Comparison of ENCODE assay signal across 1 cellular context in genomic region chr14:100740931-100741330, GRCh38.
TF ChIP-seq lines count a peak whose summit lies in the region.

No MANE protein-coding gene starts in this region.

TF ChIP-seq in HepG2, 621 proteins besides CTCF, POLR2A, EP300 and RAD21 (continued from another document):
- TF ChIP-seq NFAT5 (CRISPR knock-in tag; IDR thresholded peaks at IDR 0.05) (no peak), ZFP82 (CRISPR knock-in tag; IDR thresholded peaks at IDR 0.05; ENCODE audit: borderline replicate concordance) (no peak), ZNF781 (CRISPR knock-in tag; IDR thresholded peaks at IDR 0.05; ENCODE audit: borderline replicate concordance, not compliant biosample characterization) (no peak), PLSCR1 (CRISPR knock-in tag; IDR thresholded peaks at IDR 0.05; ENCODE audit: borderline replicate concordance) (no peak)
